ENCODE assay signal across 13 cellular contexts in genomic region chr1:18109058-18109755, GRCh38. TPM values are rescaled to one million over a fixed set of nuclear protein-coding genes. Genes with fewer than 3 reads are reported as not detected.
DNase-seq lines count a peak whose midpoint lies in the region; ATAC-seq lines count a peak whose summit lies in the region.
"Had no signal": no experiment of that assay in that cellular context is flagged by ENCODE, and none has a peak within 500 bp of the region (broad histone marks: within the 10 kb centered on the region; RNA-seq: fewer than 3 reads in every experiment).

No MANE protein-coding gene starts in this region.

- H3K27me3 ChIP-seq in HUES48 (ENCODE audit: control insufficient read depth, insufficient read depth, low read length) = peaks cover 66% of the 10 kb centered on the region
- H3K27me3 ChIP-seq in layer of hippocampus (ENCODE audit: control insufficient read depth, insufficient read depth, low read length) = peaks cover 29% of the 10 kb centered on the region
- H3K27me3 ChIP-seq in naive thymus-derived CD4-positive, alpha-beta T cell (ENCODE audit: control insufficient read depth in 2 of 2, insufficient read depth in 2 of 2, low read length in 2 of 2) = peaks cover 0 to 9% of the 10 kb centered on the region in 2 donors
- H3K27me3 ChIP-seq: SJCRH30 had no signal

- H3K27me3 Mint-ChIP-seq in stimulated activated naive CD8-positive, alpha-beta T cell treated with anti-CD3 and anti-CD28 coated beads, Interleukin-15, amount 100 ng/mL, for 72 hours = peaks cover 88% of the 10 kb centered on the region
- peaks cover 58 to 74% (median 64%) of the 10 kb centered on the region in 5 donors for H3K27me3 Mint-ChIP-seq in naive thymus-derived CD4-positive, alpha-beta T cell

- H3K9me3 Mint-ChIP-seq in stimulated activated naive CD8-positive, alpha-beta T cell treated with anti-CD3 and anti-CD28 coated beads, Interleukin-15, amount 100 ng/mL, for 72 hours = no peaks in the 10 kb centered on the region
- H3K9me3 Mint-ChIP-seq in naive thymus-derived CD4-positive, alpha-beta T cell = peaks cover 0 to 3% (median 0%) of the 10 kb centered on the region in 11 donors

- peak overlapping the region; percentile 63 for H3K4me3 ChIP-seq in HUES48 (ENCODE audit: low read depth, low read length)
- peak overlapping the region; percentile 85 for H3K4me3 ChIP-seq in SK-N-MC
- H3K4me3 ChIP-seq in naive thymus-derived CD4-positive, alpha-beta T cell (ENCODE audit: low read length) = no peak overlapping the region
- H3K4me3 ChIP-seq: SJCRH30 had no signal

- intact Hi-C loops in naive thymus-derived CD4-positive, alpha-beta T cell (cut with micrococcal nuclease) = no loop called here

- peaks cover 44% of the 10 kb centered on the region for H3K4me1 Mint-ChIP-seq in stimulated activated naive CD8-positive, alpha-beta T cell treated with anti-CD3 and anti-CD28 coated beads, Interleukin-15, amount 100 ng/mL, for 72 hours
- H3K4me1 Mint-ChIP-seq in naive thymus-derived CD4-positive, alpha-beta T cell = peaks cover 0 to 25% (median 17%) of the 10 kb centered on the region in 7 donors

- H3K9ac ChIP-seq in HUES48 (ENCODE audit: low read depth, low read length) (no peak overlapping the region), SK-N-MC (ENCODE audit: insufficient read length) (no peak overlapping the region)

- peaks cover 25% of the 10 kb centered on the region for H3K4me1 ChIP-seq in HUES48 (ENCODE audit: control insufficient read depth, insufficient read depth, low read length)
- no peaks in the 10 kb centered on the region for H3K4me1 ChIP-seq in naive thymus-derived CD4-positive, alpha-beta T cell (ENCODE audit: control insufficient read depth in 2 of 2, insufficient read depth in 2 of 2, low read length in 2 of 2)
- H3K4me1 ChIP-seq: SJCRH30 had no signal

- DNase-seq in AG20443 (ENCODE audit: low spot score) = peak; percentile 42
- no peak for DNase-seq in SK-N-MC (ENCODE audit: low read depth, low spot score)
- DNase-seq in activated effector memory CD4-positive, alpha-beta T cell treated with Interleukin-2 at 50 U/mL for 16 hours = no peak
- no peak for DNase-seq in stimulated activated naive CD8-positive, alpha-beta T cell treated with anti-CD3 and anti-CD28 coated beads, Interleukin-15, amount 100 ng/mL, for 72 hours
- DNase-seq in naive thymus-derived CD4-positive, alpha-beta T cell = no peak
- DNase-seq: activated CD4-positive, alpha-beta T cell treated with anti-CD3 and anti-CD28 coated beads, Interleukin-2, amount 50 U/mL, for 1 hour; CD4-positive, CD25-positive, alpha-beta regulatory T cell; left cardiac atrium; SJCRH30 had no signal

- ATAC-seq in stimulated activated naive CD8-positive, alpha-beta T cell treated with anti-CD3 and anti-CD28 coated beads, Interleukin-15, amount 100 ng/mL, for 72 hours = no peak
- no peak for ATAC-seq in HG02970 (IDR thresholded peaks at IDR 0.05; ENCODE audit: low FRiP score, unreplicated experiment)
- no peak for ATAC-seq in naive thymus-derived CD4-positive, alpha-beta T cell

- H3K27ac ChIP-seq in HUES48 (ENCODE audit: low read depth, low read length) (no peak overlapping the region), SK-N-MC (no peak overlapping the region), layer of hippocampus (ENCODE audit: low read depth, low read length) (peak overlapping the region; percentile 38)
- no peak overlapping the region for H3K27ac ChIP-seq in naive thymus-derived CD4-positive, alpha-beta T cell (ENCODE audit: low read depth, low read length)
- H3K27ac ChIP-seq: SJCRH30 had no signal

- CTCF ChIA-PET in naive thymus-derived CD4-positive, alpha-beta T cell (lab: Charles Lee) = no interaction called here

- peak overlapping the region in 1 of 2 donors; percentile 68 for H3K4me3 Mint-ChIP-seq in stimulated activated naive CD8-positive, alpha-beta T cell treated with anti-CD3 and anti-CD28 coated beads, Interleukin-15, amount 100 ng/mL, for 72 hours
- H3K4me3 Mint-ChIP-seq in naive thymus-derived CD4-positive, alpha-beta T cell = peak overlapping the region in 3 of 10 donors; percentile 24 to 80 (median 35)
- H3K4me3 Mint-ChIP-seq: CD4-positive, CD25-positive, alpha-beta regulatory T cell had no signal

- H3K27ac Mint-ChIP-seq in stimulated activated naive CD8-positive, alpha-beta T cell treated with anti-CD3 and anti-CD28 coated beads, Interleukin-15, amount 100 ng/mL, for 72 hours = no peak overlapping the region
- H3K27ac Mint-ChIP-seq in naive thymus-derived CD4-positive, alpha-beta T cell = no peak overlapping the region

- no peaks in the 10 kb centered on the region for H3K36me3 ChIP-seq in HUES48 (ENCODE audit: control insufficient read depth, insufficient read depth, low read length)
- H3K36me3 ChIP-seq in SK-N-MC (ENCODE audit: insufficient read depth, low read length) = no peaks in the 10 kb centered on the region
- H3K36me3 ChIP-seq in naive thymus-derived CD4-positive, alpha-beta T cell (ENCODE audit: control insufficient read depth in 2 of 3, insufficient read depth in 3 of 3, low read length in 3 of 3) = no peaks in the 10 kb centered on the region
- H3K36me3 ChIP-seq: SJCRH30 had no signal

- POLR2A ChIA-PET in naive thymus-derived CD4-positive, alpha-beta T cell (lab: Charles Lee) = no interaction called here

- H3K36me3 Mint-ChIP-seq in naive thymus-derived CD4-positive, alpha-beta T cell = peaks cover 0 to 7% (median 0%) of the 10 kb centered on the region in 5 donors
- H3K36me3 Mint-ChIP-seq: CD4-positive, CD25-positive, alpha-beta regulatory T cell had no signal

- H3K9me3 ChIP-seq in HUES48 (ENCODE audit: control insufficient read depth, insufficient read depth, low read length) (no peaks in the 10 kb centered on the region), SK-N-MC (ENCODE audit: low read depth, low read length) (no peaks in the 10 kb centered on the region)
- no peaks in the 10 kb centered on the region for H3K9me3 ChIP-seq in naive thymus-derived CD4-positive, alpha-beta T cell (ENCODE audit: control insufficient read depth in 2 of 3, low read length in 3 of 3)
- H3K9me3 ChIP-seq: SJCRH30 had no signal

RNA-seq across cellular contexts. Expression of gene IGSF21, which starts 1.6 kb away (rescaled TPM):
- not detected for total RNA-seq in naive thymus-derived CD4-positive, alpha-beta T cell
- polyA plus RNA-seq in naive thymus-derived CD4-positive, alpha-beta T cell = not detected
- total RNA-seq: CD4-positive, CD25-positive, alpha-beta regulatory T cell; renal cortical epithelial cell; SJCRH30 had no signal
- polyA plus RNA-seq: CD4-positive, CD25-positive, alpha-beta regulatory T cell had no signal
